ENCODE assay signal across 10 cellular contexts in genomic region chr3:19148768-19149091, GRCh38. TPM values are rescaled to one million over a fixed set of nuclear protein-coding genes. Genes with fewer than 3 reads are reported as not detected.
A peak's percentile ranks its signal among the peaks of the same experiment; 100 is the strongest.
DNase-seq lines count a peak whose midpoint lies in the region; ATAC-seq and TF ChIP-seq lines count a peak whose summit lies in the region.
"Had no signal": no experiment of that assay in that cellular context is flagged by ENCODE, and none has a peak within 500 bp of the region (broad histone marks: within the 10 kb centered on the region; RNA-seq: fewer than 3 reads in every experiment).

No MANE protein-coding gene starts in this region.

- no peaks in the 10 kb centered on the region for H3F3A ChIP-seq in SK-N-SH (replicated peaks; ENCODE audit: insufficient read depth)

- TF ChIP-seq CTCF in SK-N-SH (IDR thresholded peaks at IDR 0.05) = no peak

- POLR2A ChIA-PET in SK-N-SH (lab: Yijun Ruan, JAX) = interaction anchor here (1.6 kb wide), 1 partner anchor 108 kb away, joined by 3 read pairs; no protein-coding TSS in a partner anchor

- peak overlapping the region in 1 of 2 experiments; percentile 83; a peak in 2 of 4 replicates for H3K27ac ChIP-seq in SK-N-SH (ENCODE audit: low read depth in 2 of 2, low read length in 1 of 2)

- DNase-seq in SK-N-SH = no peak
- DNase-seq in immature natural killer cell = no peak
- no peak for DNase-seq in mesenteric fat pad (ENCODE audit: low spot score)
- no peak for DNase-seq in NCI-H1092 (lab: John Stamatoyannopoulos, UW)
- DNase-seq: central memory CD4-positive, alpha-beta T cell had no signal

- CTCF ChIA-PET in SK-N-SH (lab: Yijun Ruan, JAX) = interaction anchor here (1.1 to 1.7 kb wide), 4 partner anchors 22 to 107 kb away, joined by 3 to 4 read pairs (median 4); no protein-coding TSS in a partner anchor

- TF ChIP-seq EP300 in SK-N-SH (IDR thresholded peaks at IDR 0.05; ENCODE audit: borderline replicate concordance in 1 of 2, low read depth in 1 of 2, low read length in 1 of 2) = no peak

- no peak overlapping the region for H3K27ac Mint-ChIP-seq in activated T-helper 17 cell treated with anti-CD3 and anti-CD28 coated beads, Interleukin-2, amount 50 U/mL, for 72 hours
- H3K27ac Mint-ChIP-seq in immature natural killer cell = peak overlapping the region in 2 of 6 donors; percentile 4 to 18
- no peak overlapping the region for H3K27ac Mint-ChIP-seq in stimulated activated memory B cell treated with anti-CD40 and anti-IgM and Interleukin-4, amounts not matched to agents 10 μg/mL and 1 μg/mL and 100 μg/mL, for 72 hours

- peaks cover 6% of the 10 kb centered on the region for H3K9me3 Mint-ChIP-seq in activated T-helper 17 cell treated with anti-CD3 and anti-CD28 coated beads, Interleukin-2, amount 50 U/mL, for 72 hours
- peaks cover 0 to 13% (median 3%) of the 10 kb centered on the region in 6 donors for H3K9me3 Mint-ChIP-seq in immature natural killer cell
- no peaks in the 10 kb centered on the region for H3K9me3 Mint-ChIP-seq in stimulated activated memory B cell treated with anti-CD40 and anti-IgM and Interleukin-4, amounts not matched to agents 10 μg/mL and 1 μg/mL and 100 μg/mL, for 72 hours

- peaks cover 12% of the 10 kb centered on the region for H3K27me3 Mint-ChIP-seq in activated T-helper 17 cell treated with anti-CD3 and anti-CD28 coated beads, Interleukin-2, amount 50 U/mL, for 72 hours
- H3K27me3 Mint-ChIP-seq in immature natural killer cell (ENCODE audit: low read depth in 3 of 3) = peaks cover 3 to 29% (median 16%) of the 10 kb centered on the region in 3 donors
- no peaks in the 10 kb centered on the region for H3K27me3 Mint-ChIP-seq in stimulated activated memory B cell treated with anti-CD40 and anti-IgM and Interleukin-4, amounts not matched to agents 10 μg/mL and 1 μg/mL and 100 μg/mL, for 72 hours

- H3K4me1 Mint-ChIP-seq in activated T-helper 17 cell treated with anti-CD3 and anti-CD28 coated beads, Interleukin-2, amount 50 U/mL, for 72 hours = peaks cover 6% of the 10 kb centered on the region
- H3K4me1 Mint-ChIP-seq in immature natural killer cell = peaks cover 21 to 32% of the 10 kb centered on the region in 2 donors
- H3K4me1 Mint-ChIP-seq in stimulated activated memory B cell treated with anti-CD40 and anti-IgM and Interleukin-4, amounts not matched to agents 10 μg/mL and 1 μg/mL and 100 μg/mL, for 72 hours = peaks cover 12% of the 10 kb centered on the region

- no peaks in the 10 kb centered on the region for H3K9me3 ChIP-seq in SK-N-SH

- no peaks in the 10 kb centered on the region; a peak in 2 of 4 replicates for H3K4me1 ChIP-seq in SK-N-SH (ENCODE audit: control insufficient read depth in 1 of 2, insufficient read depth in 2 of 2, low read depth in 1 of 2, low read length in 1 of 2)

- no peaks in the 10 kb centered on the region for H3K36me3 ChIP-seq in SK-N-SH (replicated peaks in 1 of 2; ENCODE audit: control insufficient read depth in 1 of 2, insufficient read depth in 2 of 2, low read length in 1 of 2)

- no peaks in the 10 kb centered on the region for H3K79me2 ChIP-seq in SK-N-SH (ENCODE audit: insufficient read depth)

- H3K27me3 ChIP-seq in SK-N-SH (ENCODE audit: insufficient read depth) = peaks cover 7% of the 10 kb centered on the region; the same call in 1 of the 2 replicates

- TF ChIP-seq RAD21 in SK-N-SH (IDR thresholded peaks at IDR 0.05; ENCODE audit: low read length) = no peak

- H3K4me3 Mint-ChIP-seq in activated T-helper 17 cell treated with anti-CD3 and anti-CD28 coated beads, Interleukin-2, amount 50 U/mL, for 72 hours = peak overlapping the region; percentile 67
- peak overlapping the region; percentile 69 to 84 (median 78) for H3K4me3 Mint-ChIP-seq in immature natural killer cell
- H3K4me3 Mint-ChIP-seq in stimulated activated memory B cell treated with anti-CD40 and anti-IgM and Interleukin-4, amounts not matched to agents 10 μg/mL and 1 μg/mL and 100 μg/mL, for 72 hours = peak overlapping the region; percentile 91

- 3% methylated on average over 12 of the region's 12 CpGs for WGBS in SK-N-SH (ENCODE audit: low lambda C conversion rate)

- H3K9me2 ChIP-seq in SK-N-SH = no peaks in the 10 kb centered on the region

- peak overlapping the region; percentile 36 to 79; a peak in 3 of 4 replicates for H3K4me3 ChIP-seq in SK-N-SH (ENCODE audit: low read depth in 2 of 2, low read length in 1 of 2)

- no peak overlapping the region for H2AFZ ChIP-seq in SK-N-SH (ENCODE audit: low read depth)

- H3K36me3 Mint-ChIP-seq in activated T-helper 17 cell treated with anti-CD3 and anti-CD28 coated beads, Interleukin-2, amount 50 U/mL, for 72 hours (ENCODE audit: low read depth) = peaks cover 6% of the 10 kb centered on the region
- no peaks in the 10 kb centered on the region for H3K36me3 Mint-ChIP-seq in immature natural killer cell
- no peaks in the 10 kb centered on the region for H3K36me3 Mint-ChIP-seq in stimulated activated memory B cell treated with anti-CD40 and anti-IgM and Interleukin-4, amounts not matched to agents 10 μg/mL and 1 μg/mL and 100 μg/mL, for 72 hours

- no peaks in the 10 kb centered on the region for H4K20me1 ChIP-seq in SK-N-SH (ENCODE audit: insufficient read depth)

- ATAC-seq in SK-N-SH treated with all-trans-retinoic acid at 6 μM for 48 hours (no peak), HG02884 (IDR thresholded peaks at IDR 0.05; ENCODE audit: unreplicated experiment) (no peak)
- ATAC-seq in activated T-helper 17 cell treated with anti-CD3 and anti-CD28 coated beads, Interleukin-2, amount 50 U/mL, for 72 hours (replicated peaks) = no peak
- no peak for ATAC-seq in stimulated activated memory B cell treated with anti-CD40 and anti-IgM and Interleukin-4, amounts not matched to agents 10 μg/mL and 1 μg/mL and 100 μg/mL, for 72 hours

- 0 out of 2 replicates have a peak overlapping the region, but pooled peaks have one; percentile 43 for H3K4me2 ChIP-seq in SK-N-SH

- no peak overlapping the region for H3K9ac ChIP-seq in SK-N-SH

TF ChIP-seq in SK-N-SH, 30 proteins besides CTCF, POLR2A, EP300 and RAD21:
- TF ChIP-seq CHD2 (IDR thresholded peaks at IDR 0.05; ENCODE audit: low read length, partially characterized antibody) = no peak
- no peak for TF ChIP-seq NRF1 (IDR thresholded peaks at IDR 0.05; ENCODE audit: low read depth, low read length)
- TF ChIP-seq, protein P1, sequence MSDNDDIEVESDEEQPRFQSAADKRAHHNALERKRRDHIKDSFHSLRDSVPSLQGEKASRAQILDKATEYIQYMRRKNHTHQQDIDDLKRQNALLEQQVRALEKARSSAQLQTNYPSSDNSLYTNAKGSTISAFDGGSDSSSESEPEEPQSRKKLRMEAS (IDR thresholded peaks at IDR 0.05; ENCODE audit: low read depth) = no peak
- TF ChIP-seq JUND (IDR thresholded peaks at IDR 0.05) = no peak
- no peak for TF ChIP-seq YY1 (IDR thresholded peaks at IDR 0.05; ENCODE audit: low read depth)
- TF ChIP-seq USF1 (IDR thresholded peaks at IDR 0.05; ENCODE audit: borderline replicate concordance, low read depth) = no peak
- no peak for TF ChIP-seq MEF2A (IDR thresholded peaks at IDR 0.05; ENCODE audit: borderline replicate concordance, low read depth)
- no peak for TF ChIP-seq RFX5 (IDR thresholded peaks at IDR 0.05; ENCODE audit: low read length)
- TF ChIP-seq TCF12 (IDR thresholded peaks at IDR 0.05) = no peak
TF ChIP-seq in SK-N-SH: peak in this region for 0.

TF ChIP-seq in SK-N-SH treated with all-trans-retinoic acid at 6 μM for 48 hours, 23 proteins besides CTCF, POLR2A, EP300 and RAD21:
- TF ChIP-seq ZNF565 (CRISPR knock-in tag; conservative IDR thresholded peaks at IDR 0.05; ENCODE audit: low read depth) = no peak

RNA-seq across cellular contexts. Expression of gene KCNH8, which starts 0.4 kb away (rescaled TPM):
- 0.05 and 0.15 TPM in 2 replicates for polyA plus RNA-seq in SK-N-SH (2012; rRNA removed)
- polyA plus RNA-seq in SK-N-SH (2012; cell fraction: cytosol; rRNA removed) = 0.05 and 0.12 TPM in 2 replicates
- polyA plus RNA-seq in SK-N-SH (2012; cell fraction: nucleus; rRNA removed) = 0.19 and 0.41 TPM in 2 replicates
- total RNA-seq in activated T-helper 17 cell treated with anti-CD3 and anti-CD28 coated beads, Interleukin-2, amount 50 U/mL, for 72 hours = not detected
- polyA plus RNA-seq in immature natural killer cell = not detected
- total RNA-seq in mesenteric fat pad = not detected
- total RNA-seq: T-helper 1 cell treated with Interleukin-12 subunit alpha and Interleukin-12 subunit beta and Interleukin-4 antibody, amounts not matched to agents 30 ng/mL and 1 ng/mL, for 36 hours had no signal
